In the genomic region with DNA sequence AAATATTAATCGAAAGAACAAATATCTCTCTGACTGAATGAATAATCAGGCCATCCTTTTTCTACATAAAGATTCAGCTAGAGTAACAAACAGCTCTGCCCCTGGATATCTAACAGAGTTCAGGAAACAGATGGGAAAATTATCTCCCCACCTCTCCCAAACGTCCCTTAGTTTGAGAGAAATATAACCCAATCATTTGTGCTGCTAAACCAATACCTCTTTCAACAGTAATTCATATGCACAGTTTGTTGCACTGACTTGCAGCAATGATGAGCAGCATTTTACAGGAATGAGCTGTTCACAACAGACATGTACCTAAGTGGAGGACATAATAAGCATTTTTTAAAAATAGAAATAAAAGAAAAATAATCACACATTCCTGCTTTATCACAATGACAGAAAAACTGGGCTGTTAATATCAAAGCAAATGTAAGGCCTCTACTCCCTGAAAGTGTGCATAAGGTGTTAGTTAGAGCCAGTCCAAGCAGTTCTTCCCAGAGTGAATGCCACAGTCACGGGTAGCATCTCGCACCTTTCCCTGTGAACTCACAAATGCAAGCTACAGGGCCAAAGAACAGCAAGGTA, we compare ENCODE assay signal across 8 cellular contexts. TPM values are rescaled to one million over a fixed set of nuclear protein-coding genes. Genes with fewer than 3 reads are reported as not detected.
DNase-seq lines count a peak whose midpoint lies in the region; ATAC-seq and TF ChIP-seq lines count a peak whose summit lies in the region.

No MANE protein-coding gene starts in this region.

- no peak for DNase-seq in left ventricle myocardium inferior
- no peak for DNase-seq in left cardiac atrium
- no peak for DNase-seq in brain microvascular endothelial cell
- DNase-seq in mesendoderm = no peak
- DNase-seq in uterus = no peak
- no peak for DNase-seq in HuH-7 (ENCODE audit: low spot score)
- DNase-seq in activated CD8-positive, alpha-beta memory T cell treated with anti-CD3 and anti-CD28 coated beads, Interleukin-2, amount 50 U/mL, for 4 hours = no peak

- no peaks in the 10 kb centered on the region for H3K9me3 ChIP-seq in left ventricle myocardium inferior (replicated peaks)
- H3K9me3 ChIP-seq in uterus = no peaks in the 10 kb centered on the region

- H2BK120ac ChIP-seq in mesendoderm (ENCODE audit: low read depth, low read length) = no peak overlapping the region

- no peak for TF ChIP-seq POLR2A in uterus (IDR thresholded peaks at IDR 0.05)

- no peak overlapping the region for H4K5ac ChIP-seq in mesendoderm (ENCODE audit: low read length)

- H3K36me3 ChIP-seq in left ventricle myocardium inferior (no peaks in the 10 kb centered on the region), brain microvascular endothelial cell (replicated peaks) (peaks cover 26% of the 10 kb centered on the region), mesendoderm (ENCODE audit: control insufficient read depth, insufficient read depth, low read length) (no peaks in the 10 kb centered on the region), uterus (no peaks in the 10 kb centered on the region)

- H3K4me3 ChIP-seq in left ventricle myocardium inferior = peak overlapping the region; percentile 96
- H3K4me3 ChIP-seq in brain microvascular endothelial cell (ENCODE audit: low read depth, low read length) = peak overlapping the region; percentile 100
- H3K4me3 ChIP-seq in mesendoderm (ENCODE audit: low read length) = peak overlapping the region; percentile 65
- H3K4me3 ChIP-seq in uterus = peak overlapping the region; percentile 87 to 96

- intact Hi-C loops in left ventricle myocardium inferior (cut with micrococcal nuclease) = no loop called here
- intact Hi-C loops in left cardiac atrium (cut with DNase I) = loop anchor here in 1 of 2 donors (5.0 kb wide), 1 partner anchor 342 kb away; no protein-coding TSS in a partner anchor
- intact Hi-C loops in uterus (cut with DNase I; ENCODE audit: low total_unique reads) = no loop called here

- H2AK5ac ChIP-seq in mesendoderm (ENCODE audit: low read length) = no peak overlapping the region

- H3K18ac ChIP-seq in mesendoderm (ENCODE audit: low read length) = no peak overlapping the region

- peaks cover 62% of the 10 kb centered on the region for H3K79me2 ChIP-seq in mesendoderm (ENCODE audit: control insufficient read depth, insufficient read depth, low read length)

- H3K79me1 ChIP-seq in mesendoderm (ENCODE audit: low read length) = peaks cover 5% of the 10 kb centered on the region

- peaks cover 74% of the 10 kb centered on the region for H3K4me1 ChIP-seq in left ventricle myocardium inferior
- H3K4me1 ChIP-seq in mesendoderm (ENCODE audit: control insufficient read depth, low read depth, low read length) = peaks cover 2% of the 10 kb centered on the region
- peaks cover 7 to 14% of the 10 kb centered on the region in 2 donors for H3K4me1 ChIP-seq in uterus

- no peak overlapping the region for H2BK15ac ChIP-seq in mesendoderm (replicated peaks; ENCODE audit: low read depth)

- no peak overlapping the region for H3K4ac ChIP-seq in mesendoderm (ENCODE audit: low read depth, low read length)

- no peak overlapping the region for H3K23ac ChIP-seq in mesendoderm (ENCODE audit: low read length)

- H3K27ac ChIP-seq in left ventricle myocardium inferior (replicated peaks) (peak overlapping the region; percentile 95), brain microvascular endothelial cell (peak overlapping the region; percentile 99), mesendoderm (ENCODE audit: low read depth, low read length) (no peak overlapping the region), uterus (peak overlapping the region; percentile 94 to 95)

- WGBS in mesendoderm (ENCODE audit: extremely low coverage, insufficient coverage, low lambda C conversion rate) = no CpG with 5 or more reads among the region's 4 CpGs

- H2BK5ac ChIP-seq in mesendoderm (ENCODE audit: low read length) = no peak overlapping the region

- H3K27me3 ChIP-seq in left ventricle myocardium inferior (ENCODE audit: low read depth) (no peaks in the 10 kb centered on the region), brain microvascular endothelial cell (replicated peaks) (no peaks in the 10 kb centered on the region), mesendoderm (ENCODE audit: insufficient read depth, low read length, poor library complexity) (no peaks in the 10 kb centered on the region), uterus (no peaks in the 10 kb centered on the region)

- ATAC-seq in left cardiac atrium = no peak
- ATAC-seq in GM18498 (IDR thresholded peaks at IDR 0.05; ENCODE audit: unreplicated experiment) = no peak

- H3K4me2 ChIP-seq in mesendoderm (ENCODE audit: low read length) = peak overlapping the region; percentile 77

- peak overlapping the region; percentile 78 for H3K56ac ChIP-seq in mesendoderm (ENCODE audit: low read length)

- TF ChIP-seq CTCF in left ventricle myocardium inferior (IDR thresholded peaks at IDR 0.05; ENCODE audit: borderline replicate concordance) (no peak), brain microvascular endothelial cell (IDR thresholded peaks at IDR 0.05; ENCODE audit: low read depth, low read length, missing control alignments) (no peak), uterus (IDR thresholded peaks at IDR 0.05) (no peak)

- in situ Hi-C loops in brain microvascular endothelial cell (cut with HindIII; ENCODE audit: low pct_ligation_motif_present, low sequenced_read_pairs) = loop anchor here (25.0 kb wide), 1 partner anchor 387 kb away; no protein-coding TSS in a partner anchor

- no peak overlapping the region for H4K8ac ChIP-seq in mesendoderm (ENCODE audit: low read depth, low read length)

- peak overlapping the region; percentile 95 for H3K9ac ChIP-seq in mesendoderm (ENCODE audit: low read length)

RNA-seq across cellular contexts. Expression of a gene that starts 2.3 kb away (rescaled TPM):
- 28.9 TPM for total RNA-seq in left ventricle myocardium inferior
- 10 to 100 TPM; 41.5 to 80.1 TPM for total RNA-seq in left cardiac atrium
- polyA plus RNA-seq in mesendoderm (2013, experiment 1 of 2) = 32.4 TPM
- polyA plus RNA-seq in mesendoderm (2013, experiment 2 of 2) = 30.3 TPM
- 100 to 1,000 TPM in 1 of 4 donors, 10 to 100 TPM in 3; 24.7 to 185 (median 41.1) TPM for total RNA-seq in uterus
